In genomic region chr2:162243305-162243693, GRCh38 we compare ENCODE assay signal across 11 cellular contexts. TPM values are rescaled to one million over a fixed set of nuclear protein-coding genes. Genes with fewer than 3 reads are reported as not detected.
DNase-seq lines count a peak whose midpoint lies in the region; ATAC-seq and TF ChIP-seq lines count a peak whose summit lies in the region.
"Had no signal": no experiment of that assay in that cellular context is flagged by ENCODE, and none has a peak within 500 bp of the region (broad histone marks: within the 10 kb centered on the region; RNA-seq: fewer than 3 reads in every experiment).

Gene FAP, minus strand, starts transcription at chr2:162243445. Its CDS starts 118 bp downstream, at chr2:162243327.

- H4K20me1 ChIP-seq in GM23248 (ENCODE audit: insufficient read depth) = no peaks in the 10 kb centered on the region
- no peaks in the 10 kb centered on the region for H4K20me1 ChIP-seq in mammary epithelial cell (ENCODE audit: insufficient read depth, low read length)

- TF ChIP-seq CTCF in mammary epithelial cell (conservative IDR thresholded peaks at IDR 0.05 in 1 of 2, IDR thresholded peaks at IDR 0.05 in 1 of 2; ENCODE audit: extremely low read depth in 1 of 2, insufficient read depth in 1 of 2, low read depth in 1 of 2, low read length in 2 of 2) = no peak
- no peak for TF ChIP-seq CTCF in stomach (IDR thresholded peaks at IDR 0.05)

- dilution Hi-C loops in mammary epithelial cell (cut with HindIII; ENCODE audit: low sequenced_read_pairs) = loop anchor here (5.0 kb wide), 1 partner anchor 74 kb away; the partner anchor contains the start of gene IFIH1

- no peak for ATAC-seq in GM18907 (IDR thresholded peaks at IDR 0.05; ENCODE audit: unreplicated experiment)
- ATAC-seq in effector memory CD8-positive, alpha-beta T cell (replicated peaks) = no peak
- no peak for ATAC-seq in activated T-cell treated with anti-CD3 and anti-CD28 coated beads, Interleukin-2, amount 50 U/mL, for 4 hours

- H3K9me3 ChIP-seq in GM23248 (ENCODE audit: low read depth) = no peaks in the 10 kb centered on the region
- no peaks in the 10 kb centered on the region for H3K9me3 ChIP-seq in mammary epithelial cell (replicated peaks; ENCODE audit: insufficient read depth, low read length)
- H3K9me3 ChIP-seq in stomach = no peaks in the 10 kb centered on the region
- no peaks in the 10 kb centered on the region for H3K9me3 ChIP-seq in effector memory CD4-positive, alpha-beta T cell (ENCODE audit: control insufficient read depth, low read length)

- peak within 1 kb of the TSS; percentile 88 for H3K9ac ChIP-seq in GM23248
- H3K9ac ChIP-seq in mammary epithelial cell (ENCODE audit: insufficient read depth, low read length) = peak within 1 kb of the TSS; percentile 76

- no peaks in the 10 kb centered on the region for H3K9me2 ChIP-seq in GM23248 (ENCODE audit: insufficient read depth)

- in situ Hi-C loops in GM23248 (cut with MboI) = no loop called here
- in situ Hi-C loops in mammary epithelial cell (cut with MboI; ENCODE audit: low sequenced_read_pairs in 2 of 2) = no loop called here

- H3K4me2 ChIP-seq in GM23248 (ENCODE audit: unreplicated experiment) (peak within 1 kb of the TSS; percentile 96), mammary epithelial cell (ENCODE audit: insufficient read depth, low read depth, low read length) (peak within 1 kb of the TSS; percentile 90)

- peaks cover 59% of the 10 kb centered on the region for H3K4me1 ChIP-seq in GM23248 (ENCODE audit: insufficient read depth)
- peaks cover 39% of the 10 kb centered on the region for H3K4me1 ChIP-seq in mammary epithelial cell (ENCODE audit: insufficient read depth, low read length)
- peaks cover 0 to 33% (median 23%) of the 10 kb centered on the region in 4 donors for H3K4me1 ChIP-seq in stomach
- H3K4me1 ChIP-seq in effector memory CD4-positive, alpha-beta T cell (ENCODE audit: control insufficient read depth, insufficient read depth, low read length, poor library complexity, severe bottlenecking) = no peaks in the 10 kb centered on the region

- peak within 1 kb of the TSS; percentile 97 for H3K27ac ChIP-seq in GM23248
- H3K27ac ChIP-seq in mammary epithelial cell (ENCODE audit: insufficient read depth, low read depth, low read length) = peak within 1 kb of the TSS; percentile 90
- peak within 1 kb of the TSS in 4 of 5 donors; percentile 42 to 77 (median 60) for H3K27ac ChIP-seq in stomach
- no peak within 1 kb of the TSS for H3K27ac ChIP-seq in effector memory CD4-positive, alpha-beta T cell (ENCODE audit: insufficient read depth, low read length, poor library complexity, severe bottlenecking)

- H3K4me3 Mint-ChIP-seq in effector memory CD8-positive, alpha-beta T cell = no peak within 1 kb of the TSS
- H3K4me3 Mint-ChIP-seq in activated T-cell treated with anti-CD3 and anti-CD28 coated beads, Interleukin-2, amount 50 U/mL, for 4 hours = no peak within 1 kb of the TSS

- 0 out of 2 replicates have a peak within 1 kb of the TSS, but pooled peaks have one; percentile 26 for H2AFZ ChIP-seq in GM23248
- peak within 1 kb of the TSS; percentile 59 for H2AFZ ChIP-seq in mammary epithelial cell (ENCODE audit: low read depth, low read length)

- DNase-seq in GM23248 (peak; percentile 95), mammary epithelial cell (peak; percentile 54), iris pigment epithelial cell (ENCODE audit: low read depth) (peak; percentile 95), stomach (no peak)
- DNase-seq in effector memory CD8-positive, alpha-beta T cell = no peak
- no peak for DNase-seq in activated T-cell treated with anti-CD3 and anti-CD28 coated beads, Interleukin-2, amount 50 U/mL, for 4 hours
- DNase-seq in effector memory CD4-positive, alpha-beta T cell = no peak
- DNase-seq: activated naive CD4-positive, alpha-beta T cell; NCI-H187; T1000 had no signal

- H3K4me1 Mint-ChIP-seq in effector memory CD8-positive, alpha-beta T cell (ENCODE audit: low read depth in 2 of 2) = no peaks in the 10 kb centered on the region
- H3K4me1 Mint-ChIP-seq in activated T-cell treated with anti-CD3 and anti-CD28 coated beads, Interleukin-2, amount 50 U/mL, for 4 hours (ENCODE audit: low read depth) = no peaks in the 10 kb centered on the region

- H3K36me3 ChIP-seq in GM23248 (ENCODE audit: low read depth) (peaks cover 29% of the 10 kb centered on the region), mammary epithelial cell (ENCODE audit: insufficient read depth, low read length) (peaks cover 13% of the 10 kb centered on the region), stomach (no peaks in the 10 kb centered on the region)
- no peaks in the 10 kb centered on the region for H3K36me3 ChIP-seq in effector memory CD4-positive, alpha-beta T cell (ENCODE audit: control insufficient read depth, insufficient read depth, low read length)

- H3K27me3 ChIP-seq in GM23248 (replicated peaks; ENCODE audit: insufficient read depth) (no peaks in the 10 kb centered on the region), mammary epithelial cell (ENCODE audit: insufficient read depth, low read length) (no peaks in the 10 kb centered on the region), stomach (no peaks in the 10 kb centered on the region)
- no peaks in the 10 kb centered on the region for H3K27me3 ChIP-seq in effector memory CD4-positive, alpha-beta T cell (replicated peaks; ENCODE audit: control insufficient read depth, insufficient read depth, low read length, poor library complexity, severe bottlenecking)

- H3K27ac Mint-ChIP-seq in effector memory CD8-positive, alpha-beta T cell = no peak within 1 kb of the TSS

- H3K79me2 ChIP-seq in GM23248 (ENCODE audit: insufficient read depth) = peaks cover 47% of the 10 kb centered on the region
- H3K79me2 ChIP-seq in mammary epithelial cell (ENCODE audit: insufficient read depth, low read length) = peaks cover 42% of the 10 kb centered on the region

- peaks cover 54% of the 10 kb centered on the region for H3F3A ChIP-seq in GM23248 (ENCODE audit: insufficient read depth)

- intact Hi-C loops in mammary epithelial cell (cut with micrococcal nuclease) (loop anchor here (1.0 to 5.0 kb wide), 2 partner anchors 22 to 151 kb away; no protein-coding TSS in a partner anchor), stomach (cut with DNase I; ENCODE audit: low total_unique reads) (no loop called here)

- CTCF ChIA-PET in mammary epithelial cell (lab: Charles Lee; ENCODE audit: low non-redundant PET) = interaction anchor here (1.2 kb wide), 1 partner anchor 55 kb away, joined by 10 read pairs; no protein-coding TSS in a partner anchor

- H3K36me3 Mint-ChIP-seq in effector memory CD8-positive, alpha-beta T cell (ENCODE audit: insufficient read depth) = peaks cover 2% of the 10 kb centered on the region
- H3K36me3 Mint-ChIP-seq in activated T-cell treated with anti-CD3 and anti-CD28 coated beads, Interleukin-2, amount 50 U/mL, for 4 hours (ENCODE audit: insufficient read depth) = no peaks in the 10 kb centered on the region

- peak within 1 kb of the TSS; percentile 88 for H3K4me3 ChIP-seq in GM23248
- peak within 1 kb of the TSS; percentile 50 to 75 (median 62) for H3K4me3 ChIP-seq in mammary epithelial cell (replicated peaks in 1 of 3; ENCODE audit: insufficient read depth in 1 of 3, low read depth in 2 of 3, low read length in 3 of 3)
- H3K4me3 ChIP-seq in stomach = peak within 1 kb of the TSS in 2 of 4 donors; percentile 8 to 15
- H3K4me3 ChIP-seq in effector memory CD4-positive, alpha-beta T cell (ENCODE audit: insufficient read depth, low read depth, low read length, poor library complexity, severe bottlenecking) = no peak within 1 kb of the TSS

- no TSS peak for BruUV-seq in mammary epithelial cell (replicated peaks; lab: Mats Ljungman, UMichigan)

- TF ChIP-seq EP300 in stomach (IDR thresholded peaks at IDR 0.05) = no peak

- peaks cover 27 to 37% of the 10 kb centered on the region in 2 donors for H3K27me3 Mint-ChIP-seq in effector memory CD8-positive, alpha-beta T cell
- peaks cover 21% of the 10 kb centered on the region for H3K27me3 Mint-ChIP-seq in activated T-cell treated with anti-CD3 and anti-CD28 coated beads, Interleukin-2, amount 50 U/mL, for 4 hours (ENCODE audit: low read depth)

- TF ChIP-seq POLR2A in stomach (IDR thresholded peaks at IDR 0.05) = no peak

- no peaks in the 10 kb centered on the region for H3K9me3 Mint-ChIP-seq in effector memory CD8-positive, alpha-beta T cell
- H3K9me3 Mint-ChIP-seq in activated T-cell treated with anti-CD3 and anti-CD28 coated beads, Interleukin-2, amount 50 U/mL, for 4 hours = no peaks in the 10 kb centered on the region

- WGBS in GM23248 (ENCODE audit: low coverage in 1 of 2, low lambda C conversion rate in 2 of 2, missing lambda C conversion rate in 2 of 2), 2 experiments = 0 to 2% methylated on average over 6 of the region's 6 CpGs
- WGBS in mammary epithelial cell (ENCODE audit: low coverage, missing lambda C conversion rate) = 2% methylated on average over 6 of the region's 6 CpGs
- 60 to 76% (median 71%) methylated on average over 6 of the region's 6 CpGs for WGBS in stomach, 5 donors

RNA-seq across cellular contexts. Expression of gene FAP, which starts in this region (rescaled TPM):
- 243 and 269 TPM in 2 replicates for total RNA-seq in GM23248 (2014; rRNA removed; shearing (Covaris generic))
- 198 and 200 TPM in 2 replicates for polyA plus RNA-seq in GM23248 (2016; fragmentation: Nextera tagmentation; extraction: Ambion mirVana)
- total RNA-seq in mammary epithelial cell = 100 to 1,000 TPM in 1 of 2 donors, 10 to 100 TPM in 1; 53.0 to 216 TPM
- 25.5 TPM for polyA plus RNA-seq in mammary epithelial cell
- 47.9 TPM for polyA minus RNA-seq in mammary epithelial cell
- 10 to 100 TPM in 2 of 5 donors, 1 to 10 TPM in 1, under 1 TPM in 1, not detected in 1; 0.87 to 15.1 (median 10.6) TPM for total RNA-seq in stomach
- 1 to 10 TPM in 2 of 3 donors, not detected in 1; 1.1 to 1.2 TPM for polyA plus RNA-seq in stomach
- total RNA-seq in activated T-cell treated with anti-CD3 and anti-CD28 coated beads, Interleukin-2, amount 50 U/mL, for 4 hours = not detected

Comparison
In these comparisons a context has a peak if more than half of its experiments do, and no peak if none do; other contexts are left out.
1. RNA of gene FAP (polyA plus RNA-seq): 198 to 200 TPM in GM23248 and 25.5 TPM in mammary epithelial cell (single experiment); 1.1 to 1.2 TPM in stomach; every median in the first group is over 10 times any median in the second.
2. DNase-seq: peak in GM23248 (single experiment), mammary epithelial cell (single experiment) and iris pigment epithelial cell (single experiment); none in stomach (single experiment), effector memory CD8-positive, alpha-beta T cell (0 of 3), activated T-cell treated with anti-CD3 and anti-CD28 coated beads, Interleukin-2, amount 50 U/mL, for 4 hours (single experiment) and effector memory CD4-positive, alpha-beta T cell (0 of 3).